In genomic region chr11:3195251-3196160, GRCh38 we compare ENCODE assay signal across 11 cellular contexts. TPM values are rescaled to one million over a fixed set of nuclear protein-coding genes. Genes with fewer than 3 reads are reported as not detected.
DNase-seq lines count a peak whose midpoint lies in the region; ATAC-seq and TF ChIP-seq lines count a peak whose summit lies in the region.
"Had no signal": no experiment of that assay in that cellular context is flagged by ENCODE, and none has a peak within 500 bp of the region (broad histone marks: within the 10 kb centered on the region; RNA-seq: fewer than 3 reads in every experiment).

No MANE protein-coding gene starts in this region.

- H3K79me2 ChIP-seq in DOHH2 (ENCODE audit: control insufficient read depth, low read length) (no peaks in the 10 kb centered on the region), OCI-LY7 (ENCODE audit: insufficient read depth, low read depth, low read length) (no peaks in the 10 kb centered on the region), neural progenitor cell (ENCODE audit: low read depth) (no peaks in the 10 kb centered on the region)

- H2AFZ ChIP-seq in OCI-LY7 (ENCODE audit: low read length), result no peak overlapping the region
- H2AFZ ChIP-seq in neural progenitor cell (replicated peaks), result no peak overlapping the region

- no peaks in the 10 kb centered on the region for H3K9me3 ChIP-seq in DOHH2 (ENCODE audit: control insufficient read depth, insufficient read depth, low read length)
- no peaks in the 10 kb centered on the region for H3K9me3 ChIP-seq in OCI-LY7 (ENCODE audit: low read length)
- no peaks in the 10 kb centered on the region for H3K9me3 ChIP-seq in neural progenitor cell (ENCODE audit: low read depth)

- DNase-seq in OCI-LY7 (ENCODE audit: low spot score) (no peak), epithelial cell of esophagus (ENCODE audit: low read depth) (no peak), neural progenitor cell (ENCODE audit: low spot score) (no peak), iPS-NIHi11 (ENCODE audit: low spot score) (no peak), NCI-H187 treated with DMSO at 0.1 percent for 48 hours (lab: John Stamatoyannopoulos, UW) (no peak)
- DNase-seq in stimulated activated CD4-positive, alpha-beta T cell treated with anti-CD3 and anti-CD28 coated beads, Interleukin-4, amount 100 ng/mL, for 24 hours, result no peak
- DNase-seq: effector memory CD8-positive, alpha-beta T cell; SHP77 treated with DMSO at 0.1 percent for 48 hours had no signal

- H3K4me3 ChIP-seq in DOHH2 (ENCODE audit: low read length) (no peak overlapping the region), OCI-LY7 (ENCODE audit: low read depth, low read length, poor library complexity, severe bottlenecking) (no peak overlapping the region), epithelial cell of esophagus (ENCODE audit: low read length) (no peak overlapping the region), neural progenitor cell (no peak overlapping the region)

- no peaks in the 10 kb centered on the region for H3K36me3 ChIP-seq in DOHH2 (ENCODE audit: control insufficient read depth, low read length)
- H3K36me3 ChIP-seq in OCI-LY7 (ENCODE audit: insufficient read depth, low read length), result no peaks in the 10 kb centered on the region
- H3K36me3 ChIP-seq in neural progenitor cell, result no peaks in the 10 kb centered on the region

- H3K4me2 ChIP-seq in DOHH2 (ENCODE audit: low read length), result no peak overlapping the region
- H3K4me2 ChIP-seq in OCI-LY7 (ENCODE audit: low read length), result no peak overlapping the region
- no peak overlapping the region for H3K4me2 ChIP-seq in neural progenitor cell
- H3K4me2 ChIP-seq: KMS-11 had no signal

- no peaks in the 10 kb centered on the region for H3K9me3 Mint-ChIP-seq in neural progenitor cell
- H3K9me3 Mint-ChIP-seq: effector memory CD8-positive, alpha-beta T cell had no signal

- H3F3A ChIP-seq in DOHH2 (ENCODE audit: control insufficient read depth, insufficient read depth), result no peaks in the 10 kb centered on the region
- no peaks in the 10 kb centered on the region for H3F3A ChIP-seq in neural progenitor cell (ENCODE audit: low read depth)

- POLR2A ChIA-PET in OCI-LY7 (lab: Charles Lee), result no interaction called here

- H3K4me1 Mint-ChIP-seq in neural progenitor cell, result peaks cover 16% of the 10 kb centered on the region

- no peaks in the 10 kb centered on the region for H3K36me3 Mint-ChIP-seq in neural progenitor cell

- H4K20me1 ChIP-seq in DOHH2 (ENCODE audit: control insufficient read depth, insufficient read depth, low read depth, low read length) (no peaks in the 10 kb centered on the region), OCI-LY7 (ENCODE audit: insufficient read depth, low read length) (no peaks in the 10 kb centered on the region), neural progenitor cell (ENCODE audit: low read depth) (no peaks in the 10 kb centered on the region)

- CTCF ChIA-PET in OCI-LY7 (lab: Charles Lee; ENCODE audit: unreplicated experiment), result no interaction called here

- intact Hi-C loops in OCI-LY7 (cut with micrococcal nuclease; ENCODE audit: unreplicated experiment), result no loop called here

- H3K27me3 Mint-ChIP-seq in neural progenitor cell (ENCODE audit: insufficient read depth, low read depth), result peaks cover under 1% of the 10 kb centered on the region

- BruUV-seq in OCI-LY7 (replicated peaks; lab: Mats Ljungman, UMichigan), result no TSS peak

- H3K27me3 ChIP-seq in DOHH2 (ENCODE audit: control insufficient read depth, low read length) (no peaks in the 10 kb centered on the region), neural progenitor cell (no peaks in the 10 kb centered on the region)

- no peak overlapping the region for H3K27ac ChIP-seq in DOHH2 (ENCODE audit: low read depth, low read length)
- H3K27ac ChIP-seq in OCI-LY7 (ENCODE audit: low read depth, low read length, poor library complexity, severe bottlenecking), result no peak overlapping the region
- H3K27ac ChIP-seq in neural progenitor cell, result no peak overlapping the region
- H3K27ac ChIP-seq: KMS-11 had no signal

- H3K4me1 ChIP-seq in DOHH2 (ENCODE audit: control insufficient read depth, low read length), result no peaks in the 10 kb centered on the region
- H3K4me1 ChIP-seq in OCI-LY7 (ENCODE audit: insufficient read depth, low read length, poor library complexity, severe bottlenecking), result no peaks in the 10 kb centered on the region
- H3K4me1 ChIP-seq in neural progenitor cell, result peaks cover 15% of the 10 kb centered on the region

- ATAC-seq in GM21390 (IDR thresholded peaks at IDR 0.05; ENCODE audit: unreplicated experiment), result no peak
- ATAC-seq: effector memory CD8-positive, alpha-beta T cell had no signal

- H3K27ac Mint-ChIP-seq in neural progenitor cell, result peak overlapping the region; percentile 97
- H3K27ac Mint-ChIP-seq: effector memory CD8-positive, alpha-beta T cell had no signal

- H3K9me2 ChIP-seq in DOHH2 (replicated peaks; ENCODE audit: control insufficient read depth, low read length), result no peaks in the 10 kb centered on the region
- H3K9me2 ChIP-seq in OCI-LY7 (ENCODE audit: insufficient read depth, low read length), result no peaks in the 10 kb centered on the region

- H3K9ac ChIP-seq in neural progenitor cell, result no peak overlapping the region
- H3K9ac ChIP-seq: KMS-11 had no signal

- H3K4me3 Mint-ChIP-seq in neural progenitor cell, result no peak overlapping the region
- H3K4me3 Mint-ChIP-seq: effector memory CD8-positive, alpha-beta T cell had no signal

- TF ChIP-seq CTCF in DOHH2 (IDR thresholded peaks at IDR 0.05; ENCODE audit: low read depth, low read length, poor library complexity, severe bottlenecking), result peak; percentile 24
- TF ChIP-seq CTCF in OCI-LY7 (conservative IDR thresholded peaks at IDR 0.05; ENCODE audit: low read length), result peak; percentile 32; the same call in 1 of the 2 replicates
- TF ChIP-seq CTCF in epithelial cell of esophagus (IDR thresholded peaks at IDR 0.05; ENCODE audit: insufficient read depth, low read depth, low read length, missing control alignments), result peak; percentile 43
- TF ChIP-seq CTCF in neural progenitor cell (IDR thresholded peaks at IDR 0.05), result peak; percentile 7

RNA-seq across cellular contexts. Expression of gene MRGPRG, which starts 23.1 kb away (rescaled TPM):
- not detected in 2 replicates for total RNA-seq in OCI-LY7 (2014; rRNA removed; shearing (Covaris generic))
- not detected in 2 replicates for total RNA-seq in OCI-LY7 (2022)
- not detected in 2 replicates for total RNA-seq in neural progenitor cell (ENCODE audit: low replicate concordance)

RNA-seq across cellular contexts. Expression of gene OSBPL5, which starts 30.4 kb away (rescaled TPM):
- 0.63 and 0.64 TPM in 2 replicates for total RNA-seq in OCI-LY7 (2014; rRNA removed; shearing (Covaris generic))
- total RNA-seq in OCI-LY7 (2022) (2.7 and 6.9 TPM in 2 replicates), neural progenitor cell (ENCODE audit: low replicate concordance) (6.2 and 20.1 TPM in 2 replicates)

RNA-seq across cellular contexts. Expression of gene MRGPRE, which starts 36.7 kb away (rescaled TPM):
- not detected in 2 replicates for total RNA-seq in OCI-LY7 (2014; rRNA removed; shearing (Covaris generic))
- not detected in 2 replicates for total RNA-seq in OCI-LY7 (2022)
- not detected in 2 replicates for total RNA-seq in neural progenitor cell (ENCODE audit: low replicate concordance)
